ENCODE assay signal across 1 cellular context in genomic region chr7:117014673-117015133, GRCh38.
TF ChIP-seq lines count a peak whose summit lies in the region.

No MANE protein-coding gene starts in this region.

TF ChIP-seq in K562, 482 proteins besides CTCF, POLR2A, EP300 and RAD21 (continued from another document):
- TF ChIP-seq KDM5B (IDR thresholded peaks at IDR 0.05; ENCODE audit: insufficient replicate concordance, low read depth, low read length): peak; percentile 71
- peak; percentile 96 for TF ChIP-seq EGR1 (conservative IDR thresholded peaks at IDR 0.05)
TF ChIP-seq in K562: peak in this region for 116.
